ENCODE assay signal across 22 cellular contexts in the genomic region with DNA sequence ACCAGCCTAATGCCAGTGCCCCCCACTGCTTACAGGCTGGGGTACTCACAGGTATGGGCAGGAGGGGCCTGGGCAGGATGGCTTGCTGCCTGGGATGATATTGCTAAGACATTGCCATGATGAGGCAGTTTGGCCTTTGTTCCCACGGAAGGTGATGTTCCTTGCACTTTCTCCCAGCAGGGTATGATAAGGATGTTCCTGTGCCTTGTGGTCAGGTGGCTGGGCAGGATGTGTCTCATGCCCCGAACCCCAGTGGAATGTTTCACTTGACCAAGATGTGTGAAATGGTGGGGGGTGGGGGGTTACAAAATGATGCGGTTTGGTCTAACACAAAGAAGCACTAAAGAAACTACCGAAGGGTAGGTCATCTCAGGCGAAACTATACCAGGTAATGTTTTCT.
DNase-seq lines count a peak whose midpoint lies in the region; ATAC-seq, FAIRE-seq and TF ChIP-seq lines count a peak whose summit lies in the region.
"Had no signal": no experiment of that assay in that cellular context is flagged by ENCODE, and none has a peak within 500 bp of the region (broad histone marks: within the 10 kb centered on the region; RNA-seq: fewer than 3 reads in every experiment).

No MANE protein-coding gene starts in this region.

- ATAC-seq in GM19467 (IDR thresholded peaks at IDR 0.05; ENCODE audit: unreplicated experiment) (no peak), GM19395 (IDR thresholded peaks at IDR 0.05; ENCODE audit: unreplicated experiment) (no peak)

- H3K9me3 Mint-ChIP-seq in glutamatergic neuron (ENCODE audit: unreplicated experiment) = peaks cover 3% of the 10 kb centered on the region

- no peak overlapping the region for H3K4me3 Mint-ChIP-seq in glutamatergic neuron (ENCODE audit: unreplicated experiment)
- H3K4me3 Mint-ChIP-seq: CD4-positive, alpha-beta memory T cell had no signal

- no peaks in the 10 kb centered on the region for H3K4me1 Mint-ChIP-seq in glutamatergic neuron (ENCODE audit: low read depth, unreplicated experiment)
- H3K4me1 Mint-ChIP-seq: CD4-positive, alpha-beta memory T cell had no signal

- no peak overlapping the region for H3K27ac Mint-ChIP-seq in glutamatergic neuron (ENCODE audit: unreplicated experiment)
- H3K27ac Mint-ChIP-seq: CD4-positive, alpha-beta memory T cell had no signal

- no peaks in the 10 kb centered on the region for H3K36me3 Mint-ChIP-seq in glutamatergic neuron (ENCODE audit: unreplicated experiment)
- H3K36me3 Mint-ChIP-seq: CD4-positive, alpha-beta memory T cell had no signal

- TF ChIP-seq CTCF in glutamatergic neuron (IDR thresholded peaks at IDR 0.05; ENCODE audit: partially characterized antibody, unreplicated experiment) = no peak

- H3K27me3 Mint-ChIP-seq in glutamatergic neuron (ENCODE audit: unreplicated experiment) = peaks cover 2% of the 10 kb centered on the region

- peak; percentile 76 for FAIRE-seq in RCC 7860 (lab: Jason Lieb, UNC)
- FAIRE-seq: A204.1, GM12891, GM18507, H1 had no signal

- DNase-seq in HT1080 (ENCODE audit: low read depth) (peak; percentile 61), RCC 7860 (ENCODE audit: low spot score) (peak; percentile 83), kidney tubule cell (ENCODE audit: low spot score) (peak; percentile 20), glutamatergic neuron (no peak)
- no peak for DNase-seq in stimulated activated CD4-positive, alpha-beta T cell treated with anti-CD3 and anti-CD28 coated beads, Interleukin-4, amount 100 ng/mL, for 1 hour
- DNase-seq: AML-193; BE2C; Calu3; CD4-positive, alpha-beta memory T cell; COR-L47; DMS53; DMS79 treated with DMSO at 0.1 percent for 48 hours; GF-D8; GM23248; H7; HCEC 1CT had no signal

Comparison
In these comparisons a context has a peak if more than half of its experiments do, and no peak if none do; other contexts are left out.
1. DNase-seq: peak in HT1080 (single experiment), RCC 7860 (single experiment) and kidney tubule cell (single experiment); none in glutamatergic neuron (single experiment) and stimulated activated CD4-positive, alpha-beta T cell treated with anti-CD3 and anti-CD28 coated beads, Interleukin-4, amount 100 ng/mL, for 1 hour (single experiment).